Comparison of ENCODE assay signal across 1 cellular context in genomic region chr16:2520097-2520783, GRCh38.
TF ChIP-seq lines count a peak whose summit lies in the region.

AMDHD2 (plus strand) TSS chr16:2520371; CDS start chr16:2520459, 88 bp downstream.

TF ChIP-seq in H1, 55 proteins besides CTCF, POLR2A, EP300 and RAD21:
- TF ChIP-seq, protein P1, sequence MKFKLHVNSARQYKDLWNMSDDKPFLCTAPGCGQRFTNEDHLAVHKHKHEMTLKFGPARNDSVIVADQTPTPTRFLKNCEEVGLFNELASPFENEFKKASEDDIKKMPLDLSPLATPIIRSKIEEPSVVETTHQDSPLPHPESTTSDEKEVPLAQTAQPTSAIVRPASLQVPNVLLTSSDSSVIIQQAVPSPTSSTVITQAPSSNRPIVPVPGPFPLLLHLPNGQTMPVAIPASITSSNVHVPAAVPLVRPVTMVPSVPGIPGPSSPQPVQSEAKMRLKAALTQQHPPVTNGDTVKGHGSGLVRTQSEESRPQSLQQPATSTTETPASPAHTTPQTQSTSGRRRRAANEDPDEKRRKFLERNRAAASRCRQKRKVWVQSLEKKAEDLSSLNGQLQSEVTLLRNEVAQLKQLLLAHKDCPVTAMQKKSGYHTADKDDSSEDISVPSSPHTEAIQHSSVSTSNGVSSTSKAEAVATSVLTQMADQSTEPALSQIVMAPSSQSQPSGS (IDR thresholded peaks at IDR 0.05; ENCODE audit: low read length), result 0 out of 2 replicates have a peak, but pooled peaks have one; percentile 43
- TF ChIP-seq NRF1 (IDR thresholded peaks at IDR 0.05; ENCODE audit: low read depth, low read length), result no peak; the same call in 1 of the 2 replicates
- TF ChIP-seq EGR1 (IDR thresholded peaks at IDR 0.05; ENCODE audit: borderline replicate concordance, low read depth, low read length), result peak; percentile 76; the same call in 1 of the 2 replicates
- TF ChIP-seq JUN (IDR thresholded peaks at IDR 0.05; ENCODE audit: low read depth, low read length), result no peak
- TF ChIP-seq RFX5 (IDR thresholded peaks at IDR 0.05; ENCODE audit: borderline replicate concordance, low read depth, low read length), result no peak
- TF ChIP-seq CBX8 (IDR thresholded peaks at IDR 0.05; ENCODE audit: borderline replicate concordance, low read depth, low read length), result no peak
- peak; percentile 72; the same call in 1 of the 2 replicates for TF ChIP-seq TBP (IDR thresholded peaks at IDR 0.05; ENCODE audit: low read depth, low read length)
- TF ChIP-seq CHD1 (IDR thresholded peaks at IDR 0.05; ENCODE audit: low read depth, low read length), result no peak
- TF ChIP-seq NANOG (IDR thresholded peaks at IDR 0.05; ENCODE audit: insufficient read depth, low read depth, low read length, poor library complexity, severe bottlenecking), result peak; percentile 65
- no peak for TF ChIP-seq KDM1A (IDR thresholded peaks at IDR 0.05; ENCODE audit: borderline replicate concordance, low read length)
- TF ChIP-seq CHD7 (IDR thresholded peaks at IDR 0.05; ENCODE audit: insufficient replicate concordance, low read length), result no peak
- TF ChIP-seq SIRT6 (IDR thresholded peaks at IDR 0.05; ENCODE audit: low read length), result no peak
- TF ChIP-seq TAF7 (optimal IDR thresholded peaks at IDR 0.05; ENCODE audit: borderline replicate concordance, low read depth, low read length), result peak; percentile 60
- no peak for TF ChIP-seq SIX5 (IDR thresholded peaks at IDR 0.05; ENCODE audit: low read depth, low read length)
- TF ChIP-seq SIN3A (conservative IDR thresholded peaks at IDR 0.05 in 1 of 2, IDR thresholded peaks at IDR 0.05 in 1 of 2; ENCODE audit: low read depth in 1 of 2, low read length in 2 of 2), result peak; percentile 96 to 97
- peak; percentile 100 for TF ChIP-seq USF2 (IDR thresholded peaks at IDR 0.05; ENCODE audit: low read length)
- peak; percentile 99 for TF ChIP-seq SP4 (IDR thresholded peaks at IDR 0.05; ENCODE audit: low read length)
- peak; percentile 38; the same call in 1 of the 2 replicates for TF ChIP-seq YY1 (IDR thresholded peaks at IDR 0.05; ENCODE audit: low read depth, low read length)
- TF ChIP-seq BRCA1 (IDR thresholded peaks at IDR 0.05; ENCODE audit: low read depth, low read length), result peak; percentile 27; the same call in 1 of the 2 replicates
- no peak for TF ChIP-seq ASH2L (IDR thresholded peaks at IDR 0.05; ENCODE audit: low read length)
- TF ChIP-seq POLR2AphosphoS5 (IDR thresholded peaks at IDR 0.05; ENCODE audit: low read depth, low read length), result peak; percentile 95
- no peak for TF ChIP-seq TCF12 (IDR thresholded peaks at IDR 0.05; ENCODE audit: low read depth, low read length)
- peak; percentile 81 for TF ChIP-seq TAF1 (IDR thresholded peaks at IDR 0.05; ENCODE audit: low read depth, low read length)
- no peak for TF ChIP-seq SUZ12 (IDR thresholded peaks at IDR 0.05; ENCODE audit: low read length)
- no peak for TF ChIP-seq GTF2F1 (IDR thresholded peaks at IDR 0.05; ENCODE audit: borderline replicate concordance, low read depth, low read length)
- no peak for TF ChIP-seq FOSL1 (IDR thresholded peaks at IDR 0.05; ENCODE audit: insufficient read depth, low read depth, low read length)
- TF ChIP-seq RNF2 (IDR thresholded peaks at IDR 0.05; ENCODE audit: borderline replicate concordance, low read depth, low read length, missing control alignments, poor library complexity, severe bottlenecking), result no peak
- TF ChIP-seq BCL11A (IDR thresholded peaks at IDR 0.05; ENCODE audit: low read depth in 2 of 2, low read length in 2 of 2), result no peak
- TF ChIP-seq KDM5A (IDR thresholded peaks at IDR 0.05; ENCODE audit: low read length), result no peak; the same call in 1 of the 2 replicates
- peak; percentile 53; the same call in 1 of the 2 replicates for TF ChIP-seq GABPA (IDR thresholded peaks at IDR 0.05; ENCODE audit: borderline replicate concordance, insufficient read depth, low read length)
- TF ChIP-seq PHF8 (conservative IDR thresholded peaks at IDR 0.05; ENCODE audit: low read depth, low read length), result peak; percentile 67
- TF ChIP-seq CTBP2 (IDR thresholded peaks at IDR 0.05; ENCODE audit: borderline replicate concordance, insufficient read depth, insufficient read length, low read length), result no peak
- TF ChIP-seq CHD2 (IDR thresholded peaks at IDR 0.05; ENCODE audit: low read length), result peak; percentile 79
- no peak for TF ChIP-seq JUND (IDR thresholded peaks at IDR 0.05; ENCODE audit: low read length)
- TF ChIP-seq ZNF274 (IDR thresholded peaks at IDR 0.05; ENCODE audit: borderline replicate concordance, extremely low read depth, low read length), result no peak
- TF ChIP-seq, protein P2, sequence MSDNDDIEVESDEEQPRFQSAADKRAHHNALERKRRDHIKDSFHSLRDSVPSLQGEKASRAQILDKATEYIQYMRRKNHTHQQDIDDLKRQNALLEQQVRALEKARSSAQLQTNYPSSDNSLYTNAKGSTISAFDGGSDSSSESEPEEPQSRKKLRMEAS (IDR thresholded peaks at IDR 0.05), result peak; percentile 96
- TF ChIP-seq CBX5 (IDR thresholded peaks at IDR 0.05; ENCODE audit: low read depth, low read length), result no peak
- no peak for TF ChIP-seq SAP30 (IDR thresholded peaks at IDR 0.05; ENCODE audit: insufficient read depth, insufficient replicate concordance, low read length)
- TF ChIP-seq, protein P3, sequence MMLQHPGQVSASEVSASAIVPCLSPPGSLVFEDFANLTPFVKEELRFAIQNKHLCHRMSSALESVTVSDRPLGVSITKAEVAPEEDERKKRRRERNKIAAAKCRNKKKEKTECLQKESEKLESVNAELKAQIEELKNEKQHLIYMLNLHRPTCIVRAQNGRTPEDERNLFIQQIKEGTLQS (IDR thresholded peaks at IDR 0.05; ENCODE audit: insufficient read depth, low read depth, low read length), result peak; percentile 100
- no peak for TF ChIP-seq POU5F1 (IDR thresholded peaks at IDR 0.05; ENCODE audit: low read depth, low read length)
- TF ChIP-seq BACH1 (IDR thresholded peaks at IDR 0.05; ENCODE audit: low read length), result no peak
- peak; percentile 33 for TF ChIP-seq KDM4A (IDR thresholded peaks at IDR 0.05; ENCODE audit: low read depth, low read length, severe bottlenecking)
- peak; percentile 73 for TF ChIP-seq CREB1 (IDR thresholded peaks at IDR 0.05)
- TF ChIP-seq, protein P4, sequence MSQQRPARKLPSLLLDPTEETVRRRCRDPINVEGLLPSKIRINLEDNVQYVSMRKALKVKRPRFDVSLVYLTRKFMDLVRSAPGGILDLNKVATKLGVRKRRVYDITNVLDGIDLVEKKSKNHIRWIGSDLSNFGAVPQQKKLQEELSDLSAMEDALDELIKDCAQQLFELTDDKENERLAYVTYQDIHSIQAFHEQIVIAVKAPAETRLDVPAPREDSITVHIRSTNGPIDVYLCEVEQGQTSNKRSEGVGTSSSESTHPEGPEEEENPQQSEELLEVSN (IDR thresholded peaks at IDR 0.05), result peak; percentile 77; the same call in 1 of the 2 replicates
